2 cellular contexts compared by ENCODE assay signal in genomic region chr3:133756716-133757694, GRCh38.
A peak's percentile ranks its signal among the peaks of the same experiment; 100 is the strongest.
TF ChIP-seq lines count a peak whose summit lies in the region.

No MANE protein-coding gene starts in this region.

TF ChIP-seq in H1, 55 proteins besides CTCF, POLR2A, EP300 and RAD21:
- TF ChIP-seq SIN3A (conservative IDR thresholded peaks at IDR 0.05 in 1 of 2, IDR thresholded peaks at IDR 0.05 in 1 of 2; ENCODE audit: low read depth in 1 of 2, low read length in 2 of 2) (no peak), EZH2 (IDR thresholded peaks at IDR 0.05; ENCODE audit: low read depth, low read length, severe bottlenecking) (no peak), CHD1 (IDR thresholded peaks at IDR 0.05; ENCODE audit: low read depth, low read length) (no peak), RXRA (IDR thresholded peaks at IDR 0.05; ENCODE audit: insufficient read depth, low read depth, low read length) (no peak), TAF1 (IDR thresholded peaks at IDR 0.05; ENCODE audit: low read depth, low read length) (no peak), SIRT6 (IDR thresholded peaks at IDR 0.05; ENCODE audit: low read length) (no peak), YY1 (IDR thresholded peaks at IDR 0.05; ENCODE audit: low read depth, low read length) (no peak), KDM5A (IDR thresholded peaks at IDR 0.05; ENCODE audit: low read length) (no peak), EGR1 (IDR thresholded peaks at IDR 0.05; ENCODE audit: borderline replicate concordance, low read depth, low read length) (no peak), ASH2L (IDR thresholded peaks at IDR 0.05; ENCODE audit: low read length) (no peak), CTBP2 (IDR thresholded peaks at IDR 0.05; ENCODE audit: borderline replicate concordance, insufficient read depth, insufficient read length, low read length) (no peak), SP2 (IDR thresholded peaks at IDR 0.05; ENCODE audit: low read length) (no peak), SRF (IDR thresholded peaks at IDR 0.05; ENCODE audit: low read depth, low read length) (no peak), TAF7 (optimal IDR thresholded peaks at IDR 0.05; ENCODE audit: borderline replicate concordance, low read depth, low read length) (no peak), TCF12 (IDR thresholded peaks at IDR 0.05; ENCODE audit: low read depth, low read length) (no peak), SP4 (IDR thresholded peaks at IDR 0.05; ENCODE audit: low read length) (no peak), NANOG (IDR thresholded peaks at IDR 0.05; ENCODE audit: insufficient read depth, low read depth, low read length, poor library complexity, severe bottlenecking) (no peak), CHD2 (IDR thresholded peaks at IDR 0.05; ENCODE audit: low read length) (no peak), KDM1A (IDR thresholded peaks at IDR 0.05; ENCODE audit: borderline replicate concordance, low read length) (no peak)
- TF ChIP-seq, protein P1, sequence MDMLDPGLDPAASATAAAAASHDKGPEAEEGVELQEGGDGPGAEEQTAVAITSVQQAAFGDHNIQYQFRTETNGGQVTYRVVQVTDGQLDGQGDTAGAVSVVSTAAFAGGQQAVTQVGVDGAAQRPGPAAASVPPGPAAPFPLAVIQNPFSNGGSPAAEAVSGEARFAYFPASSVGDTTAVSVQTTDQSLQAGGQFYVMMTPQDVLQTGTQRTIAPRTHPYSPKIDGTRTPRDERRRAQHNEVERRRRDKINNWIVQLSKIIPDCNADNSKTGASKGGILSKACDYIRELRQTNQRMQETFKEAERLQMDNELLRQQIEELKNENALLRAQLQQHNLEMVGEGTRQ (IDR thresholded peaks at IDR 0.05; ENCODE audit: low read length) = no peak

TF ChIP-seq in liver, 16 proteins besides CTCF, POLR2A, EP300 and RAD21:
- TF ChIP-seq HNF4A (conservative IDR thresholded peaks at IDR 0.05) = no peak
- no peak for TF ChIP-seq FOXA1 (IDR thresholded peaks at IDR 0.05)
- peak in 1 of 2 donors; percentile 16 for TF ChIP-seq JUND (IDR thresholded peaks at IDR 0.05)
- no peak for TF ChIP-seq NR2F2 (IDR thresholded peaks at IDR 0.05)
- TF ChIP-seq, protein P2, sequence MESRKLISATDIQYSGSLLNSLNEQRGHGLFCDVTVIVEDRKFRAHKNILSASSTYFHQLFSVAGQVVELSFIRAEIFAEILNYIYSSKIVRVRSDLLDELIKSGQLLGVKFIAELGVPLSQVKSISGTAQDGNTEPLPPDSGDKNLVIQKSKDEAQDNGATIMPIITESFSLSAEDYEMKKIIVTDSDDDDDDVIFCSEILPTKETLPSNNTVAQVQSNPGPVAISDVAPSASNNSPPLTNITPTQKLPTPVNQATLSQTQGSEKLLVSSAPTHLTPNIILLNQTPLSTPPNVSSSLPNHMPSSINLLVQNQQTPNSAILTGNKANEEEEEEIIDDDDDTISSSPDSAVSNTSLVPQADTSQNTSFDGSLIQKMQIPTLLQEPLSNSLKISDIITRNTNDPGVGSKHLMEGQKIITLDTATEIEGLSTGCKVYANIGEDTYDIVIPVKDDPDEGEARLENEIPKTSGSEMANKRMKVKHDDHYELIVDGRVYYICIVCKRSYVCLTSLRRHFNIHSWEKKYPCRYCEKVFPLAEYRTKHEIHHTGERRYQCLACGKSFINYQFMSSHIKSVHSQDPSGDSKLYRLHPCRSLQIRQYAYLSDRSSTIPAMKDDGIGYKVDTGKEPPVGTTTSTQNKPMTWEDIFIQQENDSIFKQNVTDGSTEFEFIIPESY (IDR thresholded peaks at IDR 0.05) = peak; percentile 8
TF ChIP-seq in liver: peak in this region for 2.
